ENCODE assay signal across 8 cellular contexts in genomic region chr17:41738077-41738800, GRCh38. TPM values are rescaled to one million over a fixed set of nuclear protein-coding genes. Genes with fewer than 3 reads are reported as not detected.
DNase-seq lines count a peak whose midpoint lies in the region; TF ChIP-seq lines count a peak whose summit lies in the region.

No MANE protein-coding gene starts in this region.

- TF ChIP-seq EP300 in stomach (IDR thresholded peaks at IDR 0.05), result no peak

- peak; percentile 98 for TF ChIP-seq CTCF in neural progenitor cell (IDR thresholded peaks at IDR 0.05)
- peak in 5 of 7 experiments; percentile 96 to 99 (median 97) for TF ChIP-seq CTCF in stomach (IDR thresholded peaks at IDR 0.05)

- H4K20me1 ChIP-seq in Karpas-422 (ENCODE audit: insufficient read depth, low read depth, low read length) (no peaks in the 10 kb centered on the region), neural progenitor cell (ENCODE audit: low read depth) (peaks cover 3% of the 10 kb centered on the region)

- TF ChIP-seq POLR2A in stomach (IDR thresholded peaks at IDR 0.05), result no peak

- no peak overlapping the region for H3K27ac Mint-ChIP-seq in activated T-helper 1 cell treated with anti-CD3 and anti-CD28 coated beads, Interleukin-12 subunit alpha, Interleukin-12 subunit beta, Interleukin-2, Interleukin-4 antibody, amounts not matched to agents 30 ng/mL and 10 ng/mL and 1 ng/mL, durations not matched to agents 14 hours and 24 hours and 36 hours
- peak overlapping the region; percentile 76 for H3K27ac Mint-ChIP-seq in neural progenitor cell

- H3K4me3 Mint-ChIP-seq in activated T-helper 1 cell treated with anti-CD3 and anti-CD28 coated beads, Interleukin-12 subunit alpha, Interleukin-12 subunit beta, Interleukin-2, Interleukin-4 antibody, amounts not matched to agents 30 ng/mL and 10 ng/mL and 1 ng/mL, durations not matched to agents 14 hours and 24 hours and 36 hours, result no peak overlapping the region
- H3K4me3 Mint-ChIP-seq in neural progenitor cell, result peak overlapping the region; percentile 24

- peaks cover 4% of the 10 kb centered on the region; the same call in 1 of the 2 replicates for H3K4me1 ChIP-seq in Karpas-422 (ENCODE audit: low read length)
- peaks cover 4% of the 10 kb centered on the region for H3K4me1 ChIP-seq in neural progenitor cell
- H3K4me1 ChIP-seq in stomach, result peaks cover 15 to 28% (median 22%) of the 10 kb centered on the region in 4 donors

- H3K36me3 Mint-ChIP-seq in activated T-helper 1 cell treated with anti-CD3 and anti-CD28 coated beads, Interleukin-12 subunit alpha, Interleukin-12 subunit beta, Interleukin-2, Interleukin-4 antibody, amounts not matched to agents 30 ng/mL and 10 ng/mL and 1 ng/mL, durations not matched to agents 14 hours and 24 hours and 36 hours (ENCODE audit: low read depth), result no peaks in the 10 kb centered on the region
- no peaks in the 10 kb centered on the region for H3K36me3 Mint-ChIP-seq in neural progenitor cell

- peaks cover 34% of the 10 kb centered on the region for H3K27me3 Mint-ChIP-seq in activated T-helper 1 cell treated with anti-CD3 and anti-CD28 coated beads, Interleukin-12 subunit alpha, Interleukin-12 subunit beta, Interleukin-2, Interleukin-4 antibody, amounts not matched to agents 30 ng/mL and 10 ng/mL and 1 ng/mL, durations not matched to agents 14 hours and 24 hours and 36 hours (ENCODE audit: insufficient read depth)
- H3K27me3 Mint-ChIP-seq in neural progenitor cell (ENCODE audit: insufficient read depth, low read depth), result peaks cover 32% of the 10 kb centered on the region

- intact Hi-C loops in activated T-helper 1 cell treated with anti-CD3 and anti-CD28 coated beads, Interleukin-12 subunit alpha, Interleukin-12 subunit beta, Interleukin-2, Interleukin-4 antibody, amounts not matched to agents 30 ng/mL and 10 ng/mL and 1 ng/mL, durations not matched to agents 14 hours and 24 hours and 36 hours (cut with micrococcal nuclease), result loop anchor here (1.0 to 5.0 kb wide), 7 partner anchors 48 to 287 kb away; partner anchors contain the start of genes CNP, EIF1, JUP and KLHL11
- intact Hi-C loops in stomach (cut with DNase I; ENCODE audit: low total_unique reads), result loop anchor here (5.0 kb wide), 1 partner anchor 64 kb away; no protein-coding TSS in a partner anchor

- H3K9ac ChIP-seq in Karpas-422 (ENCODE audit: low read length) (peak overlapping the region; percentile 34), neural progenitor cell (no peak overlapping the region)

- H3K36me3 ChIP-seq in Karpas-422 (ENCODE audit: insufficient read depth, low read length), result no peaks in the 10 kb centered on the region
- no peaks in the 10 kb centered on the region for H3K36me3 ChIP-seq in neural progenitor cell
- H3K36me3 ChIP-seq in stomach, result no peaks in the 10 kb centered on the region

- H3K4me3 ChIP-seq in Karpas-422 (ENCODE audit: low read length) (no peak overlapping the region), neural progenitor cell (no peak overlapping the region), stomach (no peak overlapping the region)

- WGBS in stomach, 5 donors, result 27 to 53% (median 33%) methylated on average over 5 to 10 of the region's 10 CpGs

- H3K27ac ChIP-seq in Karpas-422 (ENCODE audit: low read length), result no peak overlapping the region
- H3K27ac ChIP-seq in neural progenitor cell, result no peak overlapping the region
- no peak overlapping the region for H3K27ac ChIP-seq in stomach

- no peaks in the 10 kb centered on the region for H3K9me3 Mint-ChIP-seq in activated T-helper 1 cell treated with anti-CD3 and anti-CD28 coated beads, Interleukin-12 subunit alpha, Interleukin-12 subunit beta, Interleukin-2, Interleukin-4 antibody, amounts not matched to agents 30 ng/mL and 10 ng/mL and 1 ng/mL, durations not matched to agents 14 hours and 24 hours and 36 hours
- peaks cover 2% of the 10 kb centered on the region for H3K9me3 Mint-ChIP-seq in neural progenitor cell

- peak; percentile 67 to 88 (median 76) for DNase-seq in NCI-H1417 (lab: John Stamatoyannopoulos, UW)
- DNase-seq in NCI-H1417 treated with DMSO at 0.1 percent for 48 hours (lab: John Stamatoyannopoulos, UW), result no peak
- peak; percentile 93 for DNase-seq in Karpas-422
- DNase-seq in RPMI8226, result peak; percentile 90
- peak; percentile 76 for DNase-seq in activated T-helper 1 cell treated with anti-CD3 and anti-CD28 coated beads, Interleukin-12 subunit alpha, Interleukin-12 subunit beta, Interleukin-2, Interleukin-4 antibody, amounts not matched to agents 30 ng/mL and 10 ng/mL and 1 ng/mL, durations not matched to agents 14 hours and 24 hours and 36 hours (ENCODE audit: low spot score)
- peak; percentile 70 for DNase-seq in fibroblast of the conjunctiva (ENCODE audit: low read depth)
- peak; percentile 90 for DNase-seq in neural progenitor cell (ENCODE audit: low spot score)
- peak; percentile 90 for DNase-seq in stomach

- H3K27me3 ChIP-seq in Karpas-422 (ENCODE audit: low read length) (no peaks in the 10 kb centered on the region), neural progenitor cell (peaks cover 47% of the 10 kb centered on the region), stomach (peaks cover 17 to 47% (median 40%) of the 10 kb centered on the region in 3 donors)

- no peak overlapping the region for H3K4me2 ChIP-seq in Karpas-422 (ENCODE audit: low read depth, low read length, poor library complexity, severe bottlenecking)
- H3K4me2 ChIP-seq in neural progenitor cell, result no peak overlapping the region

- H2AFZ ChIP-seq in Karpas-422 (ENCODE audit: low read length), result peak overlapping the region; percentile 99
- peak overlapping the region; percentile 90 for H2AFZ ChIP-seq in neural progenitor cell (replicated peaks)

- no peaks in the 10 kb centered on the region for H3K9me2 ChIP-seq in Karpas-422 (replicated peaks; ENCODE audit: insufficient read depth, low read length)

- H3F3A ChIP-seq in neural progenitor cell (ENCODE audit: low read depth), result peaks cover 8% of the 10 kb centered on the region

- H3K4me1 Mint-ChIP-seq in activated T-helper 1 cell treated with anti-CD3 and anti-CD28 coated beads, Interleukin-12 subunit alpha, Interleukin-12 subunit beta, Interleukin-2, Interleukin-4 antibody, amounts not matched to agents 30 ng/mL and 10 ng/mL and 1 ng/mL, durations not matched to agents 14 hours and 24 hours and 36 hours (ENCODE audit: low read depth), result peaks cover 5% of the 10 kb centered on the region
- peaks cover 13% of the 10 kb centered on the region for H3K4me1 Mint-ChIP-seq in neural progenitor cell

- no peaks in the 10 kb centered on the region for H3K9me3 ChIP-seq in Karpas-422 (ENCODE audit: low read length)
- no peaks in the 10 kb centered on the region for H3K9me3 ChIP-seq in neural progenitor cell (ENCODE audit: low read depth)
- H3K9me3 ChIP-seq in stomach, result no peaks in the 10 kb centered on the region

- H3K79me2 ChIP-seq in Karpas-422 (ENCODE audit: low read length), result no peaks in the 10 kb centered on the region
- H3K79me2 ChIP-seq in neural progenitor cell (ENCODE audit: low read depth), result no peaks in the 10 kb centered on the region

RNA-seq across cellular contexts. Expression of gene HAP1, which starts 3.8 kb away (rescaled TPM):
- total RNA-seq in Karpas-422 (2014; rRNA removed; shearing (Covaris generic); ENCODE audit: low replicate concordance), result 0.04 and 0.48 TPM in 2 replicates
- total RNA-seq in activated T-helper 1 cell treated with anti-CD3 and anti-CD28 coated beads, Interleukin-12 subunit alpha, Interleukin-12 subunit beta, Interleukin-2, Interleukin-4 antibody, amounts not matched to agents 30 ng/mL and 10 ng/mL and 1 ng/mL, durations not matched to agents 14 hours and 24 hours and 36 hours, result not detected in 2 replicates
- 0.45 and 1.7 TPM in 2 replicates for total RNA-seq in neural progenitor cell (ENCODE audit: low replicate concordance)
- under 1 TPM in 1 of 5 donors, not detected in 4; 0.55 TPM for total RNA-seq in stomach
- polyA plus RNA-seq in stomach, result under 1 TPM; 0.31 to 0.85 (median 0.44) TPM

RNA-seq across cellular contexts. Expression of gene GAST, which starts 26.1 kb away (rescaled TPM):
- not detected in 2 replicates for total RNA-seq in Karpas-422 (2014; rRNA removed; shearing (Covaris generic); ENCODE audit: low replicate concordance)
- total RNA-seq in activated T-helper 1 cell treated with anti-CD3 and anti-CD28 coated beads, Interleukin-12 subunit alpha, Interleukin-12 subunit beta, Interleukin-2, Interleukin-4 antibody, amounts not matched to agents 30 ng/mL and 10 ng/mL and 1 ng/mL, durations not matched to agents 14 hours and 24 hours and 36 hours, result not detected in 2 replicates
- total RNA-seq in neural progenitor cell (ENCODE audit: low replicate concordance) (not detected in 2 replicates), stomach (10 to 100 TPM in 1 of 5 donors, not detected in 4; 32.7 TPM)
- polyA plus RNA-seq in stomach, result 1 to 10 TPM in 1 of 3 donors, not detected in 2; 1.3 TPM

RNA-seq across cellular contexts. Expression of gene JUP, which starts 48.3 kb away (rescaled TPM):
- total RNA-seq in Karpas-422 (2014; rRNA removed; shearing (Covaris generic); ENCODE audit: low replicate concordance), result 102 and 133 TPM in 2 replicates
- 0.12 and 0.39 TPM in 2 replicates for total RNA-seq in activated T-helper 1 cell treated with anti-CD3 and anti-CD28 coated beads, Interleukin-12 subunit alpha, Interleukin-12 subunit beta, Interleukin-2, Interleukin-4 antibody, amounts not matched to agents 30 ng/mL and 10 ng/mL and 1 ng/mL, durations not matched to agents 14 hours and 24 hours and 36 hours
- 28.5 and 91.8 TPM in 2 replicates for total RNA-seq in neural progenitor cell (ENCODE audit: low replicate concordance)
- total RNA-seq in stomach, result 100 to 1,000 TPM in 1 of 5 donors, 10 to 100 TPM in 4; 59.5 to 248 (median 84.8) TPM
- 100 to 1,000 TPM in 2 of 3 donors, 10 to 100 TPM in 1; 85.7 to 163 (median 154) TPM for polyA plus RNA-seq in stomach

RNA-seq across cellular contexts. Expression of gene EIF1, which starts 49.6 kb away (rescaled TPM):
- total RNA-seq in Karpas-422 (2014; rRNA removed; shearing (Covaris generic); ENCODE audit: low replicate concordance), result 101 and 172 TPM in 2 replicates
- 876 and 893 TPM in 2 replicates for total RNA-seq in activated T-helper 1 cell treated with anti-CD3 and anti-CD28 coated beads, Interleukin-12 subunit alpha, Interleukin-12 subunit beta, Interleukin-2, Interleukin-4 antibody, amounts not matched to agents 30 ng/mL and 10 ng/mL and 1 ng/mL, durations not matched to agents 14 hours and 24 hours and 36 hours
- total RNA-seq in neural progenitor cell (ENCODE audit: low replicate concordance) (60.7 and 91.4 TPM in 2 replicates), stomach (100 to 1,000 TPM in 3 of 5 donors, 10 to 100 TPM in 2; 62.4 to 255 (median 187) TPM)
- polyA plus RNA-seq in stomach, result 100 to 1,000 TPM; 333 to 972 (median 834) TPM

Comparison
In these comparisons a context has a peak if more than half of its experiments do, and no peak if none do; other contexts are left out.
1. RNA of gene JUP, which starts 48.3 kb away (total RNA-seq): 102 to 133 TPM in Karpas-422, 59.5 to 248 TPM in stomach and 28.5 to 91.8 TPM in neural progenitor cell; 0.12 to 0.39 TPM in activated T-helper 1 cell treated with anti-CD3 and anti-CD28 coated beads, Interleukin-12 subunit alpha, Interleukin-12 subunit beta, Interleukin-2, Interleukin-4 antibody, amounts not matched to agents 30 ng/mL and 10 ng/mL and 1 ng/mL, durations not matched to agents 14 hours and 24 hours and 36 hours; every median in the first group is over 10 times any median in the second.